10 cellular contexts compared by ENCODE assay signal in genomic region chr3:143207338-143207961, GRCh38.
DNase-seq lines count a peak whose midpoint lies in the region; ATAC-seq and TF ChIP-seq lines count a peak whose summit lies in the region.
"Had no signal": no experiment of that assay in that cellular context is flagged by ENCODE, and none has a peak within 500 bp of the region (broad histone marks: within the 10 kb centered on the region; RNA-seq: fewer than 3 reads in every experiment).

No MANE protein-coding gene starts in this region.

- H3K9me3 ChIP-seq in lower lobe of right lung (no peaks in the 10 kb centered on the region), ovary (no peaks in the 10 kb centered on the region)

- H3K4me1 ChIP-seq in lower lobe of right lung (no peaks in the 10 kb centered on the region), ovary (ENCODE audit: insufficient read depth) (peaks cover 1% of the 10 kb centered on the region)

- POLR2A ChIA-PET in WTC11 (lab: Charles Lee) = no interaction called here

- H3K27ac ChIP-seq in lower lobe of right lung = no peak overlapping the region
- no peak overlapping the region for H3K27ac ChIP-seq in ovary

- no peaks in the 10 kb centered on the region for H3K36me3 Mint-ChIP-seq in WTC11
- H3K36me3 Mint-ChIP-seq in immature natural killer cell = peaks cover 0 to 8% (median 7%) of the 10 kb centered on the region in 3 donors

- ATAC-seq in GM19035 (IDR thresholded peaks at IDR 0.05; ENCODE audit: unreplicated experiment) (peak; percentile 79), HG03097 (IDR thresholded peaks at IDR 0.05; ENCODE audit: low FRiP score, unreplicated experiment) (peak; percentile 83), WTC11 (peak; percentile 34), lower lobe of right lung (no peak)
- ATAC-seq: HCT116 had no signal

- TF ChIP-seq CTCF in AG10803 (conservative IDR thresholded peaks at IDR 0.05; ENCODE audit: low read length) (no peak), WTC11 (IDR thresholded peaks at IDR 0.05) (no peak), lower lobe of right lung (IDR thresholded peaks at IDR 0.05) (no peak), ovary (IDR thresholded peaks at IDR 0.05) (no peak)

- TF ChIP-seq EP300 in ovary (IDR thresholded peaks at IDR 0.05) = no peak

- H3K27me3 ChIP-seq in lower lobe of right lung (ENCODE audit: low read depth) (no peaks in the 10 kb centered on the region), ovary (no peaks in the 10 kb centered on the region)

- H3K4me1 Mint-ChIP-seq in WTC11 (peaks cover 23% of the 10 kb centered on the region), immature natural killer cell (peaks cover 21 to 23% of the 10 kb centered on the region in 2 donors)
- H3K4me1 Mint-ChIP-seq: central memory CD8-positive, alpha-beta T cell had no signal

- H3K9me3 Mint-ChIP-seq in WTC11 (peaks cover 14% of the 10 kb centered on the region), immature natural killer cell (peaks cover 0 to 5% (median 0%) of the 10 kb centered on the region in 6 donors)
- H3K9me3 Mint-ChIP-seq: central memory CD8-positive, alpha-beta T cell had no signal

- intact Hi-C loops in lower lobe of right lung (cut with DNase I) = no loop called here
- intact Hi-C loops in ovary (cut with DNase I) = no loop called here

- CTCF ChIA-PET in WTC11 (lab: Charles Lee) = interaction anchor here (0.6 kb wide), 1 partner anchor 218 kb away, joined by 3 read pairs; no protein-coding TSS in a partner anchor

- H3K36me3 ChIP-seq in lower lobe of right lung (no peaks in the 10 kb centered on the region), ovary (no peaks in the 10 kb centered on the region)

- TF ChIP-seq POLR2A in ovary (IDR thresholded peaks at IDR 0.05) = no peak

- H3K27ac Mint-ChIP-seq in WTC11 (peak overlapping the region; percentile 57; the same call in 1 of the 2 replicates), immature natural killer cell (peak overlapping the region in 2 of 6 donors; percentile 17 to 46)

- 97 to 98% (median 98%) methylated on average over 1 of the region's 1 CpG for WGBS in ovary, 3 donors

- no peak overlapping the region for H3K4me3 ChIP-seq in AG10803 (ENCODE audit: low read length)
- H3K4me3 ChIP-seq in skeletal muscle cell (ENCODE audit: low read depth, low read length) = no peak overlapping the region
- no peak overlapping the region for H3K4me3 ChIP-seq in lower lobe of right lung
- no peak overlapping the region for H3K4me3 ChIP-seq in ovary

- H3K4me3 Mint-ChIP-seq in WTC11 (no peak overlapping the region), immature natural killer cell (no peak overlapping the region)
- H3K4me3 Mint-ChIP-seq: central memory CD8-positive, alpha-beta T cell had no signal

- H3K27me3 Mint-ChIP-seq in WTC11 (ENCODE audit: low read depth) (no peaks in the 10 kb centered on the region; the same call in 1 of the 2 replicates), immature natural killer cell (ENCODE audit: low read depth in 3 of 3) (peaks cover 3 to 5% (median 3%) of the 10 kb centered on the region in 3 donors)

- DNase-seq in AG10803 (ENCODE audit: low read depth) (peak; percentile 60), WTC11 (ENCODE audit: low spot score) (no peak), skeletal muscle cell (ENCODE audit: low read depth) (peak; percentile 25), immature natural killer cell (no peak), lower lobe of right lung (no peak), ovary (no peak)

TF ChIP-seq in WTC11, 78 proteins besides CTCF, POLR2A, EP300 and RAD21:
- TF ChIP-seq ZNF423 (CRISPR knock-in tag; IDR thresholded peaks at IDR 0.05) (0 out of 2 replicates have a peak, but pooled peaks have one; percentile 9), ATF2 (CRISPR knock-in tag; IDR thresholded peaks at IDR 0.05; ENCODE audit: borderline replicate concordance, low read depth) (no peak), EMX1 (CRISPR knock-in tag; IDR thresholded peaks at IDR 0.05) (no peak)
TF ChIP-seq in WTC11: peak in this region for 1.

Comparison
In these comparisons a context has a peak if more than half of its experiments do, and no peak if none do; other contexts are left out.
1. DNase-seq: peak in AG10803 (single experiment) and skeletal muscle cell (single experiment); none in WTC11 (single experiment), immature natural killer cell (0 of 3), lower lobe of right lung (single experiment) and ovary (0 of 5).
2. ATAC-seq: peak in GM19035 (single experiment), HG03097 (single experiment) and WTC11 (single experiment); none in lower lobe of right lung (0 of 2).